1 cellular context compared by ENCODE assay signal in genomic region chr1:227764019-227764391, GRCh38.
TF ChIP-seq lines count a peak whose summit lies in the region.

No MANE protein-coding gene starts in this region.

TF ChIP-seq in HEK293, 187 proteins besides CTCF, POLR2A, EP300 and RAD21:
- no peak for TF ChIP-seq ZBTB20 (tag by site-specific recombination; IDR thresholded peaks at IDR 0.05)
- no peak for TF ChIP-seq GLI2 (tag by site-specific recombination; IDR thresholded peaks at IDR 0.05; ENCODE audit: borderline replicate concordance, low read depth)
- TF ChIP-seq ZNF274 (IDR thresholded peaks at IDR 0.05; ENCODE audit: low read length): no peak
- TF ChIP-seq ZNF274 (tag by site-specific recombination; IDR thresholded peaks at IDR 0.05; ENCODE audit: borderline replicate concordance): no peak
- no peak for TF ChIP-seq ZNF221 (tag by site-specific recombination; IDR thresholded peaks at IDR 0.05; ENCODE audit: borderline replicate concordance)
- TF ChIP-seq, protein P1, sequence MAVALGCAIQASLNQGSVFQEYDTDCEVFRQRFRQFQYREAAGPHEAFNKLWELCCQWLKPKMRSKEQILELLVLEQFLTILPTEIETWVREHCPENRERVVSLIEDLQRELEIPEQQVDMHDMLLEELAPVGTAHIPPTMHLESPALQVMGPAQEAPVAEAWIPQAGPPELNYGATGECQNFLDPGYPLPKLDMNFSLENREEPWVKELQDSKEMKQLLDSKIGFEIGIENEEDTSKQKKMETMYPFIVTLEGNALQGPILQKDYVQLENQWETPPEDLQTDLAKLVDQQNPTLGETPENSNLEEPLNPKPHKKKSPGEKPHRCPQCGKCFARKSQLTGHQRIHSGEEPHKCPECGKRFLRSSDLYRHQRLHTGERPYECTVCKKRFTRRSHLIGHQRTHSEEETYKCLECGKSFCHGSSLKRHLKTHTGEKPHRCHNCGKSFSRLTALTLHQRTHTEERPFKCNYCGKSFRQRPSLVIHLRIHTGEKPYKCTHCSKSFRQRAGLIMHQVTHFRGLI (tag by site-specific recombination; IDR thresholded peaks at IDR 0.05): no peak
- TF ChIP-seq INSM2 (tag by site-specific recombination; IDR thresholded peaks at IDR 0.05): no peak
- TF ChIP-seq ZNF571 (tag by site-specific recombination; IDR thresholded peaks at IDR 0.05): no peak
- TF ChIP-seq, protein P2, sequence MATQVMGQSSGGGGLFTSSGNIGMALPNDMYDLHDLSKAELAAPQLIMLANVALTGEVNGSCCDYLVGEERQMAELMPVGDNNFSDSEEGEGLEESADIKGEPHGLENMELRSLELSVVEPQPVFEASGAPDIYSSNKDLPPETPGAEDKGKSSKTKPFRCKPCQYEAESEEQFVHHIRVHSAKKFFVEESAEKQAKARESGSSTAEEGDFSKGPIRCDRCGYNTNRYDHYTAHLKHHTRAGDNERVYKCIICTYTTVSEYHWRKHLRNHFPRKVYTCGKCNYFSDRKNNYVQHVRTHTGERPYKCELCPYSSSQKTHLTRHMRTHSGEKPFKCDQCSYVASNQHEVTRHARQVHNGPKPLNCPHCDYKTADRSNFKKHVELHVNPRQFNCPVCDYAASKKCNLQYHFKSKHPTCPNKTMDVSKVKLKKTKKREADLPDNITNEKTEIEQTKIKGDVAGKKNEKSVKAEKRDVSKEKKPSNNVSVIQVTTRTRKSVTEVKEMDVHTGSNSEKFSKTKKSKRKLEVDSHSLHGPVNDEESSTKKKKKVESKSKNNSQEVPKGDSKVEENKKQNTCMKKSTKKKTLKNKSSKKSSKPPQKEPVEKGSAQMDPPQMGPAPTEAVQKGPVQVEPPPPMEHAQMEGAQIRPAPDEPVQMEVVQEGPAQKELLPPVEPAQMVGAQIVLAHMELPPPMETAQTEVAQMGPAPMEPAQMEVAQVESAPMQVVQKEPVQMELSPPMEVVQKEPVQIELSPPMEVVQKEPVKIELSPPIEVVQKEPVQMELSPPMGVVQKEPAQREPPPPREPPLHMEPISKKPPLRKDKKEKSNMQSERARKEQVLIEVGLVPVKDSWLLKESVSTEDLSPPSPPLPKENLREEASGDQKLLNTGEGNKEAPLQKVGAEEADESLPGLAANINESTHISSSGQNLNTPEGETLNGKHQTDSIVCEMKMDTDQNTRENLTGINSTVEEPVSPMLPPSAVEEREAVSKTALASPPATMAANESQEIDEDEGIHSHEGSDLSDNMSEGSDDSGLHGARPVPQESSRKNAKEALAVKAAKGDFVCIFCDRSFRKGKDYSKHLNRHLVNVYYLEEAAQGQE (tag by site-specific recombination; IDR thresholded peaks at IDR 0.05): peak; percentile 46; the same call in 1 of the 2 replicates
- TF ChIP-seq ZNF335 (tag by site-specific recombination; conservative IDR thresholded peaks at IDR 0.05): no peak
- TF ChIP-seq PBX3 (CRISPR knock-in tag; IDR thresholded peaks at IDR 0.05): no peak
- peak; percentile 69 for TF ChIP-seq ZIC2 (tag by site-specific recombination; IDR thresholded peaks at IDR 0.05)
- TF ChIP-seq SP3 (tag by site-specific recombination; IDR thresholded peaks at IDR 0.05): no peak
- TF ChIP-seq ZNF660 (tag by site-specific recombination; IDR thresholded peaks at IDR 0.05): no peak
- TF ChIP-seq ZBTB21 (tag by site-specific recombination; IDR thresholded peaks at IDR 0.05): no peak
- no peak for TF ChIP-seq ZNF555 (tag by site-specific recombination; conservative IDR thresholded peaks at IDR 0.05)
- no peak for TF ChIP-seq ATF2 (tag by site-specific recombination; IDR thresholded peaks at IDR 0.05; ENCODE audit: low read depth)
- no peak for TF ChIP-seq HOXC10 (CRISPR knock-in tag; IDR thresholded peaks at IDR 0.05)
